1 cellular context compared by ENCODE assay signal in the genomic region with DNA sequence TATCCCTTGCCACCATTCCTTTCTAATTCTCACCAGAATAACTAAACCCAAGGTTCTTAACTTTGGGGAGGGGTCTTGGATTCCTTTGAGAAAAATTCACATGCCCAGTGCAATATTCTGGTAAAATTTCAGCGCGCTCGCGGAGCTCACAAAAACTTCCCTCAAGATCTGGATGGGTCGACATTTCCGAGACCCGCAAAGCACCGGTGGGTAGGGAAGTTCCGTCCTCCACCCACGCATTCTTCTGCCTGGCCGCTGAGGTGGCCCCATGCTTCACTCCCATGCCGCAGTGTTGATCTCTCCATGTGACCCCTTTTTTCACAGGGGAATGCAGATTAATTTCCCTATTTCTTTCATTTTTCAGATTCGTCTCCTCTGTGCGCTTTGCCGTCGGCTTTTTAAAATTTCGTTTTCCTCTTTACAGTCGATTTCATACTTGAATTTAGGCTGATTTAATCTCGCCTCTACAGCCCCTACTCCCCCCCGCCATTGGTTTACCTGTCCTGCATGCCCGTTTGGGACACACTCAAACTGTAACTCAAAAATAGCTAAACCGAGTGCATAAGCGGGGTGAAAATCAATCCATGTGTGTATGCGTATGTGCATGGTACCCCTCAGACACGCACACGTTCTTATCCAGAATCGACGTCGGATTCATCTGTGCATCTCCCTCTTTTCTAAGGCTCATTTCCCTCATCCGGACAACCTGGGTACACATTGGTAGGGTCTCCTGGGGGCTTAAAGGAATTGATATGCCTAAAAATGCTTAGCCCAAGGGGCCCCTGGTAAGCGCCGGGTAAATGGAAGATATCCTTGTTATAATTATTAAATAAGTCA.
A peak's percentile ranks its signal among the peaks of the same experiment; 100 is the strongest.
TF ChIP-seq lines count a peak whose summit lies in the region.

No MANE protein-coding gene starts in this region.

TF ChIP-seq in K562, 482 proteins besides CTCF, POLR2A, EP300 and RAD21 (continued from another document):
- TF ChIP-seq, protein P1, sequence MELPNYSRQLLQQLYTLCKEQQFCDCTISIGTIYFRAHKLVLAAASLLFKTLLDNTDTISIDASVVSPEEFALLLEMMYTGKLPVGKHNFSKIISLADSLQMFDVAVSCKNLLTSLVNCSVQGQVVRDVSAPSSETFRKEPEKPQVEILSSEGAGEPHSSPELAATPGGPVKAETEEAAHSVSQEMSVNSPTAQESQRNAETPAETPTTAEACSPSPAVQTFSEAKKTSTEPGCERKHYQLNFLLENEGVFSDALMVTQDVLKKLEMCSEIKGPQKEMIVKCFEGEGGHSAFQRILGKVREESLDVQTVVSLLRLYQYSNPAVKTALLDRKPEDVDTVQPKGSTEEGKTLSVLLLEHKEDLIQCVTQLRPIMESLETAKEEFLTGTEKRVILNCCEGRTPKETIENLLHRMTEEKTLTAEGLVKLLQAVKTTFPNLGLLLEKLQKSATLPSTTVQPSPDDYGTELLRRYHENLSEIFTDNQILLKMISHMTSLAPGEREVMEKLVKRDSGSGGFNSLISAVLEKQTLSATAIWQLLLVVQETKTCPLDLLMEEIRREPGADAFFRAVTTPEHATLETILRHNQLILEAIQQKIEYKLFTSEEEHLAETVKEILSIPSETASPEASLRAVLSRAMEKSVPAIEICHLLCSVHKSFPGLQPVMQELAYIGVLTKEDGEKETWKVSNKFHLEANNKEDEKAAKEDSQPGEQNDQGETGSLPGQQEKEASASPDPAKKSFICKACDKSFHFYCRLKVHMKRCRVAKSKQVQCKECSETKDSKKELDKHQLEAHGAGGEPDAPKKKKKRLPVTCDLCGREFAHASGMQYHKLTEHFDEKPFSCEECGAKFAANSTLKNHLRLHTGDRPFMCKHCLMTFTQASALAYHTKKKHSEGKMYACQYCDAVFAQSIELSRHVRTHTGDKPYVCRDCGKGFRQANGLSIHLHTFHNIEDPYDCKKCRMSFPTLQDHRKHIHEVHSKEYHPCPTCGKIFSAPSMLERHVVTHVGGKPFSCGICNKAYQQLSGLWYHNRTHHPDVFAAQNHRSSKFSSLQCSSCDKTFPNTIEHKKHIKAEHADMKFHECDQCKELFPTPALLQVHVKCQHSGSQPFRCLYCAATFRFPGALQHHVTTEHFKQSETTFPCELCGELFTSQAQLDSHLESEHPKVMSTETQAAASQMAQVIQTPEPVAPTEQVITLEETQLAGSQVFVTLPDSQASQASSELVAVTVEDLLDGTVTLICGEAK (IDR thresholded peaks at IDR 0.05): no peak
- TF ChIP-seq, protein P1 (CRISPR knock-in tag; IDR thresholded peaks at IDR 0.05): no peak
- TF ChIP-seq, protein P2, sequence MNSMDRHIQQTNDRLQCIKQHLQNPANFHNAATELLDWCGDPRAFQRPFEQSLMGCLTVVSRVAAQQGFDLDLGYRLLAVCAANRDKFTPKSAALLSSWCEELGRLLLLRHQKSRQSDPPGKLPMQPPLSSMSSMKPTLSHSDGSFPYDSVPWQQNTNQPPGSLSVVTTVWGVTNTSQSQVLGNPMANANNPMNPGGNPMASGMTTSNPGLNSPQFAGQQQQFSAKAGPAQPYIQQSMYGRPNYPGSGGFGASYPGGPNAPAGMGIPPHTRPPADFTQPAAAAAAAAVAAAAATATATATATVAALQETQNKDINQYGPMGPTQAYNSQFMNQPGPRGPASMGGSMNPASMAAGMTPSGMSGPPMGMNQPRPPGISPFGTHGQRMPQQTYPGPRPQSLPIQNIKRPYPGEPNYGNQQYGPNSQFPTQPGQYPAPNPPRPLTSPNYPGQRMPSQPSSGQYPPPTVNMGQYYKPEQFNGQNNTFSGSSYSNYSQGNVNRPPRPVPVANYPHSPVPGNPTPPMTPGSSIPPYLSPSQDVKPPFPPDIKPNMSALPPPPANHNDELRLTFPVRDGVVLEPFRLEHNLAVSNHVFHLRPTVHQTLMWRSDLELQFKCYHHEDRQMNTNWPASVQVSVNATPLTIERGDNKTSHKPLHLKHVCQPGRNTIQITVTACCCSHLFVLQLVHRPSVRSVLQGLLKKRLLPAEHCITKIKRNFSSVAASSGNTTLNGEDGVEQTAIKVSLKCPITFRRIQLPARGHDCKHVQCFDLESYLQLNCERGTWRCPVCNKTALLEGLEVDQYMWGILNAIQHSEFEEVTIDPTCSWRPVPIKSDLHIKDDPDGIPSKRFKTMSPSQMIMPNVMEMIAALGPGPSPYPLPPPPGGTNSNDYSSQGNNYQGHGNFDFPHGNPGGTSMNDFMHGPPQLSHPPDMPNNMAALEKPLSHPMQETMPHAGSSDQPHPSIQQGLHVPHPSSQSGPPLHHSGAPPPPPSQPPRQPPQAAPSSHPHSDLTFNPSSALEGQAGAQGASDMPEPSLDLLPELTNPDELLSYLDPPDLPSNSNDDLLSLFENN (IDR thresholded peaks at IDR 0.05; ENCODE audit: low read depth in 2 of 2, low read length in 2 of 2): no peak
- TF ChIP-seq, protein P3, sequence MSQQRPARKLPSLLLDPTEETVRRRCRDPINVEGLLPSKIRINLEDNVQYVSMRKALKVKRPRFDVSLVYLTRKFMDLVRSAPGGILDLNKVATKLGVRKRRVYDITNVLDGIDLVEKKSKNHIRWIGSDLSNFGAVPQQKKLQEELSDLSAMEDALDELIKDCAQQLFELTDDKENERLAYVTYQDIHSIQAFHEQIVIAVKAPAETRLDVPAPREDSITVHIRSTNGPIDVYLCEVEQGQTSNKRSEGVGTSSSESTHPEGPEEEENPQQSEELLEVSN (IDR thresholded peaks at IDR 0.05; ENCODE audit: borderline replicate concordance in 1 of 2, extremely low read depth in 1 of 2, insufficient read depth in 1 of 2, insufficient read length in 1 of 2, low read depth in 1 of 2, low read length in 1 of 2, poor library complexity in 1 of 2, severe bottlenecking in 1 of 2): no peak
- TF ChIP-seq, protein P4, sequence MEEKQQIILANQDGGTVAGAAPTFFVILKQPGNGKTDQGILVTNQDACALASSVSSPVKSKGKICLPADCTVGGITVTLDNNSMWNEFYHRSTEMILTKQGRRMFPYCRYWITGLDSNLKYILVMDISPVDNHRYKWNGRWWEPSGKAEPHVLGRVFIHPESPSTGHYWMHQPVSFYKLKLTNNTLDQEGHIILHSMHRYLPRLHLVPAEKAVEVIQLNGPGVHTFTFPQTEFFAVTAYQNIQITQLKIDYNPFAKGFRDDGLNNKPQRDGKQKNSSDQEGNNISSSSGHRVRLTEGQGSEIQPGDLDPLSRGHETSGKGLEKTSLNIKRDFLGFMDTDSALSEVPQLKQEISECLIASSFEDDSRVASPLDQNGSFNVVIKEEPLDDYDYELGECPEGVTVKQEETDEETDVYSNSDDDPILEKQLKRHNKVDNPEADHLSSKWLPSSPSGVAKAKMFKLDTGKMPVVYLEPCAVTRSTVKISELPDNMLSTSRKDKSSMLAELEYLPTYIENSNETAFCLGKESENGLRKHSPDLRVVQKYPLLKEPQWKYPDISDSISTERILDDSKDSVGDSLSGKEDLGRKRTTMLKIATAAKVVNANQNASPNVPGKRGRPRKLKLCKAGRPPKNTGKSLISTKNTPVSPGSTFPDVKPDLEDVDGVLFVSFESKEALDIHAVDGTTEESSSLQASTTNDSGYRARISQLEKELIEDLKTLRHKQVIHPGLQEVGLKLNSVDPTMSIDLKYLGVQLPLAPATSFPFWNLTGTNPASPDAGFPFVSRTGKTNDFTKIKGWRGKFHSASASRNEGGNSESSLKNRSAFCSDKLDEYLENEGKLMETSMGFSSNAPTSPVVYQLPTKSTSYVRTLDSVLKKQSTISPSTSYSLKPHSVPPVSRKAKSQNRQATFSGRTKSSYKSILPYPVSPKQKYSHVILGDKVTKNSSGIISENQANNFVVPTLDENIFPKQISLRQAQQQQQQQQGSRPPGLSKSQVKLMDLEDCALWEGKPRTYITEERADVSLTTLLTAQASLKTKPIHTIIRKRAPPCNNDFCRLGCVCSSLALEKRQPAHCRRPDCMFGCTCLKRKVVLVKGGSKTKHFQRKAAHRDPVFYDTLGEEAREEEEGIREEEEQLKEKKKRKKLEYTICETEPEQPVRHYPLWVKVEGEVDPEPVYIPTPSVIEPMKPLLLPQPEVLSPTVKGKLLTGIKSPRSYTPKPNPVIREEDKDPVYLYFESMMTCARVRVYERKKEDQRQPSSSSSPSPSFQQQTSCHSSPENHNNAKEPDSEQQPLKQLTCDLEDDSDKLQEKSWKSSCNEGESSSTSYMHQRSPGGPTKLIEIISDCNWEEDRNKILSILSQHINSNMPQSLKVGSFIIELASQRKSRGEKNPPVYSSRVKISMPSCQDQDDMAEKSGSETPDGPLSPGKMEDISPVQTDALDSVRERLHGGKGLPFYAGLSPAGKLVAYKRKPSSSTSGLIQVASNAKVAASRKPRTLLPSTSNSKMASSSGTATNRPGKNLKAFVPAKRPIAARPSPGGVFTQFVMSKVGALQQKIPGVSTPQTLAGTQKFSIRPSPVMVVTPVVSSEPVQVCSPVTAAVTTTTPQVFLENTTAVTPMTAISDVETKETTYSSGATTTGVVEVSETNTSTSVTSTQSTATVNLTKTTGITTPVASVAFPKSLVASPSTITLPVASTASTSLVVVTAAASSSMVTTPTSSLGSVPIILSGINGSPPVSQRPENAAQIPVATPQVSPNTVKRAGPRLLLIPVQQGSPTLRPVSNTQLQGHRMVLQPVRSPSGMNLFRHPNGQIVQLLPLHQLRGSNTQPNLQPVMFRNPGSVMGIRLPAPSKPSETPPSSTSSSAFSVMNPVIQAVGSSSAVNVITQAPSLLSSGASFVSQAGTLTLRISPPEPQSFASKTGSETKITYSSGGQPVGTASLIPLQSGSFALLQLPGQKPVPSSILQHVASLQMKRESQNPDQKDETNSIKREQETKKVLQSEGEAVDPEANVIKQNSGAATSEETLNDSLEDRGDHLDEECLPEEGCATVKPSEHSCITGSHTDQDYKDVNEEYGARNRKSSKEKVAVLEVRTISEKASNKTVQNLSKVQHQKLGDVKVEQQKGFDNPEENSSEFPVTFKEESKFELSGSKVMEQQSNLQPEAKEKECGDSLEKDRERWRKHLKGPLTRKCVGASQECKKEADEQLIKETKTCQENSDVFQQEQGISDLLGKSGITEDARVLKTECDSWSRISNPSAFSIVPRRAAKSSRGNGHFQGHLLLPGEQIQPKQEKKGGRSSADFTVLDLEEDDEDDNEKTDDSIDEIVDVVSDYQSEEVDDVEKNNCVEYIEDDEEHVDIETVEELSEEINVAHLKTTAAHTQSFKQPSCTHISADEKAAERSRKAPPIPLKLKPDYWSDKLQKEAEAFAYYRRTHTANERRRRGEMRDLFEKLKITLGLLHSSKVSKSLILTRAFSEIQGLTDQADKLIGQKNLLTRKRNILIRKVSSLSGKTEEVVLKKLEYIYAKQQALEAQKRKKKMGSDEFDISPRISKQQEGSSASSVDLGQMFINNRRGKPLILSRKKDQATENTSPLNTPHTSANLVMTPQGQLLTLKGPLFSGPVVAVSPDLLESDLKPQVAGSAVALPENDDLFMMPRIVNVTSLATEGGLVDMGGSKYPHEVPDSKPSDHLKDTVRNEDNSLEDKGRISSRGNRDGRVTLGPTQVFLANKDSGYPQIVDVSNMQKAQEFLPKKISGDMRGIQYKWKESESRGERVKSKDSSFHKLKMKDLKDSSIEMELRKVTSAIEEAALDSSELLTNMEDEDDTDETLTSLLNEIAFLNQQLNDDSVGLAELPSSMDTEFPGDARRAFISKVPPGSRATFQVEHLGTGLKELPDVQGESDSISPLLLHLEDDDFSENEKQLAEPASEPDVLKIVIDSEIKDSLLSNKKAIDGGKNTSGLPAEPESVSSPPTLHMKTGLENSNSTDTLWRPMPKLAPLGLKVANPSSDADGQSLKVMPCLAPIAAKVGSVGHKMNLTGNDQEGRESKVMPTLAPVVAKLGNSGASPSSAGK (IDR thresholded peaks at IDR 0.05): peak; percentile 69
- no peak for TF ChIP-seq FOXK2 (conservative IDR thresholded peaks at IDR 0.05 in 1 of 2, IDR thresholded peaks at IDR 0.05 in 1 of 2; ENCODE audit: low read depth in 2 of 2)
- TF ChIP-seq CBX8 (IDR thresholded peaks at IDR 0.05; ENCODE audit: borderline replicate concordance, extremely low read depth, low read depth, low read length, poor library complexity, severe bottlenecking): peak; percentile 85
- TF ChIP-seq TGIF2 (CRISPR knock-in tag; IDR thresholded peaks at IDR 0.05): no peak; the same call in 1 of the 2 replicates
- TF ChIP-seq ESRRB (CRISPR knock-in tag; IDR thresholded peaks at IDR 0.05; ENCODE audit: borderline replicate concordance): no peak
- 0 out of 2 replicates have a peak, but pooled peaks have one; percentile 9 for TF ChIP-seq RNF2 (IDR thresholded peaks at IDR 0.05)
